19 cellular contexts compared by ENCODE assay signal in the genomic region with DNA sequence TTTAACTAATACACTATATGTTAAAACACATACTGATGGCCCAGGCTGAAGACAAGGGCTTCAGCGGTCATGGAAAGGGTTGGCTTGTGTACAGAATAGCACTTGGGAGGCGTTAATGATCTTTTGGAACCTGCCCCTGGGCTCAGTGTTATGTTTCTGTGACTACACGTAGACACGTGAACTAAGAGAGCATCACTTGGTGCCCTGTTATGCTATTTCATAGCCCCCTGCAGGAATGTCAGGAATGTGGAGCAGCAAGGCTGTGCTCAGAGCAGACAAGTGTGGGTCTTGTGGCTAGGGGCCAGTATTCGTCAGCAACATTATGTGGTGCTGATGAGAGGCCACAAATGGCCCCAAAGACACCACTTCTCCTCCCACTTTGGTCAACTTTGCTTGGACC.
DNase-seq lines count a peak whose midpoint lies in the region; ATAC-seq and TF ChIP-seq lines count a peak whose summit lies in the region.
"Had no signal": no experiment of that assay in that cellular context is flagged by ENCODE, and none has a peak within 500 bp of the region (broad histone marks: within the 10 kb centered on the region; RNA-seq: fewer than 3 reads in every experiment).

No MANE protein-coding gene starts in this region.

- no peaks in the 10 kb centered on the region for H3K9me3 Mint-ChIP-seq in Calu3 (ENCODE audit: low read depth, unreplicated experiment)
- H3K9me3 Mint-ChIP-seq: mesothelial cell of epicardium; stimulated activated naive CD8-positive, alpha-beta T cell treated with anti-CD3 and anti-CD28 coated beads, Interleukin-15, Interleukin-2, amounts not matched to agents 100 ng/mL and 50 ng/mL, for 24 hours had no signal

- peaks cover 10% of the 10 kb centered on the region for H3K4me1 Mint-ChIP-seq in Calu3 (ENCODE audit: low read depth, unreplicated experiment)

- intact Hi-C loops in Calu3 (cut with micrococcal nuclease; ENCODE audit: unreplicated experiment), result no loop called here

- no peaks in the 10 kb centered on the region for H3K36me3 Mint-ChIP-seq in Calu3 (ENCODE audit: insufficient read depth, unreplicated experiment)
- H3K36me3 Mint-ChIP-seq: mesothelial cell of epicardium had no signal

- no peak for TF ChIP-seq CTCF in Calu3 (IDR thresholded peaks at IDR 0.05; ENCODE audit: unreplicated experiment)

- peak; percentile 13 for DNase-seq in Calu3
- DNase-seq in HK-2 (ENCODE audit: unreplicated experiment), result peak; percentile 14
- DNase-seq in glomerular visceral epithelial cell (ENCODE audit: extremely low spot score), result peak; percentile 57
- no peak for DNase-seq in superior temporal gyrus (ENCODE audit: extremely low spot score)
- DNase-seq in NCI-H226, result no peak
- no peak for DNase-seq in NCI-H446 treated with DMSO at 0.1 percent for 48 hours (lab: John Stamatoyannopoulos, UW)
- no peak for DNase-seq in cerebellar cortex (ENCODE audit: low spot score)
- DNase-seq: activated naive CD4-positive, alpha-beta T cell treated with Interleukin-2 at 50 U/mL for 16 hours; hippocampal formation; KBM-7; NCI-H1048; NCI-H2081; NCI-H82; uterus had no signal

- no peak overlapping the region for H3K4me3 Mint-ChIP-seq in Calu3 (ENCODE audit: low read depth, unreplicated experiment)
- H3K4me3 Mint-ChIP-seq: mesothelial cell of epicardium; stimulated activated naive CD8-positive, alpha-beta T cell treated with anti-CD3 and anti-CD28 coated beads, Interleukin-15, Interleukin-2, amounts not matched to agents 100 ng/mL and 50 ng/mL, for 24 hours had no signal

- no peak overlapping the region for H3K27ac Mint-ChIP-seq in Calu3 (ENCODE audit: unreplicated experiment)
- H3K27ac Mint-ChIP-seq: mesothelial cell of epicardium; stimulated activated naive CD8-positive, alpha-beta T cell treated with anti-CD3 and anti-CD28 coated beads, Interleukin-15, Interleukin-2, amounts not matched to agents 100 ng/mL and 50 ng/mL, for 24 hours had no signal

- peak; percentile 14 for ATAC-seq in GM21717 (IDR thresholded peaks at IDR 0.05; ENCODE audit: unreplicated experiment)
- ATAC-seq: A549, SK-N-SH treated with all-trans-retinoic acid at 6 μM for 48 hours had no signal

- no TSS peak for BruUV-seq in Calu3 (replicated peaks; lab: Mats Ljungman, UMichigan)

- CTCF ChIA-PET in Calu3 (lab: Charles Lee), result no interaction called here

- H3K27me3 Mint-ChIP-seq in Calu3 (ENCODE audit: unreplicated experiment), result no peaks in the 10 kb centered on the region

Comparison
In these comparisons a context has a peak if more than half of its experiments do, and no peak if none do; other contexts are left out.
1. DNase-seq: peak in Calu3 (single experiment), HK-2 (single experiment) and glomerular visceral epithelial cell (single experiment); none in superior temporal gyrus (single experiment), NCI-H226 (single experiment), NCI-H446 treated with DMSO at 0.1 percent for 48 hours (single experiment) and cerebellar cortex (single experiment).